ENCODE assay signal across 8 cellular contexts in the genomic region with DNA sequence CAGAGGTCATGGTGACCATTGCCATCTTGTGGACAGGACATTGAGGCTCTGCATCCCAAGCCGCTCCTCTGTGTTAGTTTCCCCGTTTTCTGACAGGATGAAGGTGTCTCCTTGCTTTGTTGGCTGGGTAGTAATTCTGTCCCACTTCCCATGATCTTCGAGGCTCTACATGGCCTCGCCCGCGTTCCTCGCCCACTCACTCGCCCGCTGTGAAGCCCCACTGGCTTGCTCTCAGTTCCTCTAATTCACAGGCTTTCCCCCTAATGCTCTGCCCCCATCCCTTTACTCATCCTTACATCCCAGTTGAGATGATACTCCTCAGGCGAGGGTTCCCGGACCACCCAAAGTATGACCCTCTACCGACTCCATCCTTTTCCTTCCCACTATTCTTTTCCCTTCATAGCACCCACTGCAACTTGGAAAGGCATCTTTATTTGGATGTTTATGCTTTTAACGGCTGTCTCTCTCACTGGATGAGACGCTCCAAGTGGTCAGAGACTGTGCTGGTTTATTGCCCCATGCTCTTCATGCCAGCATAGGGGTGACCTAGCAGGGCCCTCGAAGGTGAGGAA. TPM values are rescaled to one million over a fixed set of nuclear protein-coding genes. Genes with fewer than 3 reads are reported as not detected.
DNase-seq lines count a peak whose midpoint lies in the region; ATAC-seq and TF ChIP-seq lines count a peak whose summit lies in the region.

No MANE protein-coding gene starts in this region.

- intact Hi-C loops in cardiac septum (cut with DNase I) (loop anchor here (2.0 kb wide), 1 partner anchor 85 kb away; no protein-coding TSS in a partner anchor), MCF 10A (cut with micrococcal nuclease) (loop anchor here (1.0 kb wide), 1 partner anchor 37 kb away; no protein-coding TSS in a partner anchor), mucosa of descending colon (cut with DNase I, micrococcal nuclease) (no loop called here)

- no TSS peak for BruUV-seq in MCF 10A (replicated peaks; lab: Mats Ljungman, UMichigan)

- peak overlapping the region; percentile 57 for H3K27ac Mint-ChIP-seq in MCF 10A (ENCODE audit: low read depth, unreplicated experiment)
- H3K27ac Mint-ChIP-seq in naive thymus-derived CD8-positive, alpha-beta T cell = peak overlapping the region; percentile 80 to 97 (median 94)

- TF ChIP-seq POLR2A in erythroblast (IDR thresholded peaks at IDR 0.05; ENCODE audit: low read length) = no peak

- H3K36me3 Mint-ChIP-seq in MCF 10A (ENCODE audit: insufficient read depth, unreplicated experiment) = peaks cover 47% of the 10 kb centered on the region
- H3K36me3 Mint-ChIP-seq in naive thymus-derived CD8-positive, alpha-beta T cell = peaks cover 0 to 36% (median 8%) of the 10 kb centered on the region in 3 donors

- CTCF ChIA-PET in MCF 10A (lab: Yijun Ruan, JAX) = interaction anchor here (0.7 to 1.9 kb wide), 11 partner anchors 10 to 162 kb away, joined by 3 to 14 read pairs (median 4); partner anchors contain the start of genes AARS2 and HSP90AB1

- ATAC-seq in HG03460 (IDR thresholded peaks at IDR 0.05; ENCODE audit: unreplicated experiment) (peak; percentile 22), mucosa of descending colon (no peak), HG03354 (IDR thresholded peaks at IDR 0.05; ENCODE audit: poor library complexity, severe bottlenecking, unreplicated experiment) (no peak)
- ATAC-seq in naive thymus-derived CD8-positive, alpha-beta T cell = peak; percentile 0 to 7

- H3K27me3 ChIP-seq in right atrium auricular region = no peaks in the 10 kb centered on the region

- H3K9me3 ChIP-seq in right atrium auricular region (no peaks in the 10 kb centered on the region), mucosa of descending colon (no peaks in the 10 kb centered on the region)

- peaks cover 27% of the 10 kb centered on the region for H3K36me3 ChIP-seq in right atrium auricular region
- H3K36me3 ChIP-seq in mucosa of descending colon (ENCODE audit: low read depth) = peaks cover 13% of the 10 kb centered on the region

- peaks cover 0 to 26% of the 10 kb centered on the region in 2 donors for H3K4me1 ChIP-seq in right atrium auricular region
- H3K4me1 ChIP-seq in mucosa of descending colon (ENCODE audit: low read depth) = peaks cover 17% of the 10 kb centered on the region

- H3K27me3 Mint-ChIP-seq in MCF 10A (ENCODE audit: insufficient read depth, unreplicated experiment) = no peaks in the 10 kb centered on the region
- no peaks in the 10 kb centered on the region for H3K27me3 Mint-ChIP-seq in naive thymus-derived CD8-positive, alpha-beta T cell

- TF ChIP-seq CTCF in right atrium auricular region (IDR thresholded peaks at IDR 0.05) (peak in 1 of 2 donors; percentile 2), MCF 10A (IDR thresholded peaks at IDR 0.05; ENCODE audit: unreplicated experiment) (no peak), mucosa of descending colon (IDR thresholded peaks at IDR 0.05) (no peak)

- POLR2A ChIA-PET in MCF 10A (lab: Yijun Ruan, JAX) = interaction anchor here (1.0 to 3.0 kb wide), 4 partner anchors 11 to 132 kb away, joined by 4 to 121 read pairs (median 7); partner anchors contain the start of gene HSP90AB1
- POLR2A ChIA-PET in naive thymus-derived CD8-positive, alpha-beta T cell (lab: Charles Lee) = interaction anchor here (1.3 to 5.9 kb wide), 3 partner anchors 11 to 34 kb away, joined by 4 to 156 read pairs (median 5); partner anchors contain the start of gene HSP90AB1

- H3K4me3 ChIP-seq in right atrium auricular region (peak overlapping the region; percentile 85 to 88), mucosa of descending colon (no peak overlapping the region)

- no peaks in the 10 kb centered on the region for H3K9me3 Mint-ChIP-seq in MCF 10A (ENCODE audit: unreplicated experiment)
- H3K9me3 Mint-ChIP-seq in naive thymus-derived CD8-positive, alpha-beta T cell = no peaks in the 10 kb centered on the region

- peak overlapping the region; percentile 93 to 94 for H3K27ac ChIP-seq in right atrium auricular region

- peaks cover 50% of the 10 kb centered on the region for H3K4me1 Mint-ChIP-seq in MCF 10A (ENCODE audit: insufficient read depth, unreplicated experiment)
- H3K4me1 Mint-ChIP-seq in naive thymus-derived CD8-positive, alpha-beta T cell = peaks cover 34 to 85% (median 64%) of the 10 kb centered on the region in 4 donors

- DNase-seq in right atrium auricular region (ENCODE audit: low spot score) (no peak), cardiac septum (ENCODE audit: low spot score) (no peak), MCF 10A (ENCODE audit: unreplicated experiment) (no peak), erythroblast (lab: John Stamatoyannopoulos, UW) (no peak), mucosa of descending colon (no peak)
- DNase-seq in naive thymus-derived CD8-positive, alpha-beta T cell = no peak

- peak overlapping the region; percentile 84 for H3K4me3 Mint-ChIP-seq in MCF 10A (ENCODE audit: unreplicated experiment)
- peak overlapping the region; percentile 78 to 92 (median 87) for H3K4me3 Mint-ChIP-seq in naive thymus-derived CD8-positive, alpha-beta T cell

RNA-seq across cellular contexts. Expression of gene SLC35B2, which starts 0.5 kb away (rescaled TPM):
- total RNA-seq in right atrium auricular region (10 to 100 TPM; 23.0 to 23.7 TPM), cardiac septum (23.2 TPM), MCF 10A (2022) (27.1 and 31.3 TPM in 2 replicates), mucosa of descending colon (10 to 100 TPM; 24.9 to 38.0 (median 31.6) TPM)
- total RNA-seq in naive thymus-derived CD8-positive, alpha-beta T cell = 10 to 100 TPM; 18.0 to 18.3 TPM
- polyA plus RNA-seq in naive thymus-derived CD8-positive, alpha-beta T cell = 10 to 100 TPM; 31.9 to 40.1 (median 39.0) TPM

RNA-seq across cellular contexts. Expression of gene NFKBIE, which starts 7.5 kb away (rescaled TPM):
- 1 to 10 TPM; 3.8 to 8.7 TPM for total RNA-seq in right atrium auricular region
- 4.7 TPM for total RNA-seq in cardiac septum
- 6.0 and 8.8 TPM in 2 replicates for total RNA-seq in MCF 10A (2022)
- total RNA-seq in naive thymus-derived CD8-positive, alpha-beta T cell = 10 to 100 TPM; 11.4 to 14.4 TPM
- polyA plus RNA-seq in naive thymus-derived CD8-positive, alpha-beta T cell = 1 to 10 TPM; 2.7 to 4.1 (median 3.6) TPM
- 10 to 100 TPM in 2 of 3 donors, 1 to 10 TPM in 1; 8.7 to 13.4 (median 10.8) TPM for total RNA-seq in mucosa of descending colon

RNA-seq across cellular contexts. Expression of gene HSP90AB1, which starts 10.9 kb away (rescaled TPM):
- total RNA-seq in right atrium auricular region (100 to 1,000 TPM; 716 to 772 TPM), cardiac septum (873 TPM), MCF 10A (2022) (546 and 577 TPM in 2 replicates), mucosa of descending colon (100 to 1,000 TPM; 322 to 593 (median 399) TPM)
- 100 to 1,000 TPM; 480 to 502 TPM for total RNA-seq in naive thymus-derived CD8-positive, alpha-beta T cell
- polyA plus RNA-seq in naive thymus-derived CD8-positive, alpha-beta T cell = 100 to 1,000 TPM; 420 to 607 (median 518) TPM

RNA-seq across cellular contexts. Expression of gene TMEM151B, which starts 12.4 kb away (rescaled TPM):
- total RNA-seq in right atrium auricular region (1 to 10 TPM in 1 of 2 donors, under 1 TPM in 1; 0.11 to 2.6 TPM), cardiac septum (0.08 TPM), MCF 10A (2022) (not detected in 2 replicates), mucosa of descending colon (1 to 10 TPM in 1 of 3 donors, under 1 TPM in 2; 0.17 to 1.4 (median 0.31) TPM)
- total RNA-seq in naive thymus-derived CD8-positive, alpha-beta T cell = not detected
- not detected for polyA plus RNA-seq in naive thymus-derived CD8-positive, alpha-beta T cell

RNA-seq across cellular contexts. Expression of gene SLC29A1, which starts 34.4 kb away (rescaled TPM):
- total RNA-seq in right atrium auricular region = 100 to 1,000 TPM; 105 to 256 TPM
- 105 TPM for total RNA-seq in cardiac septum
- 6.8 and 7.0 TPM in 2 replicates for total RNA-seq in MCF 10A (2022)
- total RNA-seq in naive thymus-derived CD8-positive, alpha-beta T cell = 1 to 10 TPM; 1.3 to 2.3 TPM
- 1 to 10 TPM; 2.0 to 2.6 (median 2.5) TPM for polyA plus RNA-seq in naive thymus-derived CD8-positive, alpha-beta T cell
- 100 to 1,000 TPM in 1 of 3 donors, 10 to 100 TPM in 2; 12.9 to 140 (median 14.8) TPM for total RNA-seq in mucosa of descending colon

Comparison
In these comparisons a context has a peak if more than half of its experiments do, and no peak if none do; other contexts are left out.
1. ATAC-seq: peak in HG03460 (single experiment) and naive thymus-derived CD8-positive, alpha-beta T cell (2 of 2); none in mucosa of descending colon (single experiment) and HG03354 (single experiment).
2. intact Hi-C loops: an anchor here in cardiac septum (2.0 kb wide) and MCF 10A (1.0 kb wide); none called in mucosa of descending colon.